Comparison of ENCODE assay signal across 8 cellular contexts in the genomic region with DNA sequence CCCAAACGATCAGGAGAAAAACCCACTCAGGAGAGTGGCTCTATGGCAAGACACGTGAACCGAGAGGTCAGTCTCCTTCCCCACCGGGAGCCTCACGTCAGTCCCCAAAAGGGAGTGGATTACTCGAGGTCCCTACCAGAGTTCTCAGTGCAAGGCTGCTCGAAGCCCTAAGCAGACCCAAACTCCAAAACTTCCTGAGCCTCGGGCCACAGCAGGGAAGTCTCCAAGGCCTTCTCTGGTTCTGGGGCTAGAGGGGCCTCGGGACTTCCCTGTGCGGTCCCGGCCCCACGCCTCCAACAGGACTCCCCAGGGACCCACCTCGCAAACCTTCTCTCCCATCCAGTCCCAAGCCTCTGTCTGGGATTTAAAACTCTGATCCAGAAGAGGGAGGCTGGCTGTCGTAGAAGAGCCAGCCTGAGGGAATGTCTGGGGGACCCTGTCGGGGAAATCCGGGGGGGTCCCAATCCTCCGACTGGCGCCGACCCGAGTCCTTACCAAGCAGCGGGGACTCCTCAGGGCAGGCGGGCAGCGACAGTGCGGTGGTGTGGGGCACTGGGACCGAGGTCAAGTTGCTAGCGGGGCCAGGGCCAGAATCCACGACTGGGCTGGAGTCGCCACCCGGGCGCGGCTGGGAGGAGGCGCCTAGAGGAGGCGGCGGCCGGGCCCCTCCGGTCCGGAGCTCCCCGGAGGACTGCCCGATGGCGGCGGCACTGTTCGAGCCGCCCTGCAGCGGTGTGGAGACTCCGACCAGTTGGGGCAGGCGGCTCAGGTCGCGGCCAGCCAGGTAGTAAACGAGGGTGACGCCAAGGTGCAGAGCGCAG. TPM values are rescaled to one million over a fixed set of nuclear protein-coding genes. Genes with fewer than 3 reads are reported as not detected.
DNase-seq lines count a peak whose midpoint lies in the region; ATAC-seq and TF ChIP-seq lines count a peak whose summit lies in the region.

No MANE protein-coding gene starts in this region.

- H3K27me3 ChIP-seq in CD8-positive, alpha-beta memory T cell (ENCODE audit: insufficient read depth, low read length, poor library complexity, severe bottlenecking): no peaks in the 10 kb centered on the region
- H3K27me3 ChIP-seq in KMS-11 (ENCODE audit: insufficient read depth, low read depth) (no peaks in the 10 kb centered on the region), right atrium auricular region (no peaks in the 10 kb centered on the region), skeletal muscle satellite cell (ENCODE audit: control insufficient read depth, insufficient read depth, low read length) (no peaks in the 10 kb centered on the region)

- H3K27ac Mint-ChIP-seq in CD8-positive, alpha-beta memory T cell: peak overlapping the region; percentile 91 to 99 (median 98)
- peak overlapping the region; percentile 86 for H3K27ac Mint-ChIP-seq in activated naive CD4-positive, alpha-beta T cell treated with anti-CD3 and anti-CD28 coated beads, Interleukin-2, amount 50 U/mL, for 24 hours

- H3K9me3 ChIP-seq in CD8-positive, alpha-beta memory T cell (ENCODE audit: low read length): no peaks in the 10 kb centered on the region
- no peaks in the 10 kb centered on the region for H3K9me3 ChIP-seq in right atrium auricular region
- no peaks in the 10 kb centered on the region for H3K9me3 ChIP-seq in skeletal muscle satellite cell (replicated peaks; ENCODE audit: low read length)

- DNase-seq in CD8-positive, alpha-beta memory T cell: peak in 2 of 5 donors; percentile 19 to 57
- DNase-seq in right atrium auricular region (ENCODE audit: low spot score): peak; percentile 65
- no peak for DNase-seq in NCI-H2227 treated with DMSO at 0.1 percent for 48 hours (lab: John Stamatoyannopoulos, UW)
- DNase-seq in NCI-H1417 treated with DMSO at 0.1 percent for 48 hours (lab: John Stamatoyannopoulos, UW): no peak

- peak; percentile 1 for ATAC-seq in GM21576 (IDR thresholded peaks at IDR 0.05; ENCODE audit: unreplicated experiment)

- H3K4me2 ChIP-seq in KMS-11 (peak overlapping the region; percentile 54), skeletal muscle satellite cell (ENCODE audit: low read length) (peak overlapping the region; percentile 82)

- no peaks in the 10 kb centered on the region for H3K9me3 Mint-ChIP-seq in CD8-positive, alpha-beta memory T cell
- no peaks in the 10 kb centered on the region for H3K9me3 Mint-ChIP-seq in activated naive CD4-positive, alpha-beta T cell treated with anti-CD3 and anti-CD28 coated beads, Interleukin-2, amount 50 U/mL, for 24 hours

- H3K9ac ChIP-seq in KMS-11 (peak overlapping the region; percentile 75), skeletal muscle satellite cell (ENCODE audit: low read depth, low read length) (peak overlapping the region; percentile 97)

- POLR2A ChIA-PET in CD8-positive, alpha-beta memory T cell (lab: Charles Lee): interaction anchor here (0.9 to 2.1 kb wide), 6 partner anchors 25 to 616 kb away, joined by 3 to 16 read pairs (median 8); partner anchors contain the start of genes DNAJA1, NFX1 and SMU1

- H3K4me3 ChIP-seq in CD8-positive, alpha-beta memory T cell (ENCODE audit: low read length): peak overlapping the region; percentile 62
- H3K4me3 ChIP-seq in KMS-11 (IDR thresholded peaks at IDR 0.05; ENCODE audit: insufficient read depth, low read depth, low read length) (peak overlapping the region; percentile 56), right atrium auricular region (peak overlapping the region; percentile 79 to 92), skeletal muscle satellite cell (ENCODE audit: low read length) (peak overlapping the region; percentile 95)

- no peaks in the 10 kb centered on the region for H3K27me3 Mint-ChIP-seq in CD8-positive, alpha-beta memory T cell
- H3K27me3 Mint-ChIP-seq in activated naive CD4-positive, alpha-beta T cell treated with anti-CD3 and anti-CD28 coated beads, Interleukin-2, amount 50 U/mL, for 24 hours: no peaks in the 10 kb centered on the region

- H3K4me3 Mint-ChIP-seq in CD8-positive, alpha-beta memory T cell: peak overlapping the region; percentile 88 to 99 (median 98)
- H3K4me3 Mint-ChIP-seq in activated naive CD4-positive, alpha-beta T cell treated with anti-CD3 and anti-CD28 coated beads, Interleukin-2, amount 50 U/mL, for 24 hours: peak overlapping the region; percentile 93

- peaks cover 29% of the 10 kb centered on the region for H3K79me2 ChIP-seq in KMS-11 (ENCODE audit: insufficient read depth, low read depth)

- H3K4me1 Mint-ChIP-seq in CD8-positive, alpha-beta memory T cell: peaks cover 60 to 66% (median 64%) of the 10 kb centered on the region in 3 donors
- H3K4me1 Mint-ChIP-seq in activated naive CD4-positive, alpha-beta T cell treated with anti-CD3 and anti-CD28 coated beads, Interleukin-2, amount 50 U/mL, for 24 hours: peaks cover 73% of the 10 kb centered on the region

- CTCF ChIA-PET in CD8-positive, alpha-beta memory T cell (lab: Charles Lee): interaction anchor here (0.8 to 1.9 kb wide), 6 partner anchors 13 to 84 kb away, joined by 3 to 10 read pairs (median 4); no protein-coding TSS in a partner anchor

- peak overlapping the region; percentile 77 for H2AFZ ChIP-seq in KMS-11 (ENCODE audit: low read depth)

- no peaks in the 10 kb centered on the region for H3K36me3 ChIP-seq in CD8-positive, alpha-beta memory T cell (ENCODE audit: insufficient read depth, low read length)
- H3K36me3 ChIP-seq in KMS-11 (ENCODE audit: insufficient read depth): no peaks in the 10 kb centered on the region
- no peaks in the 10 kb centered on the region for H3K36me3 ChIP-seq in right atrium auricular region
- no peaks in the 10 kb centered on the region for H3K36me3 ChIP-seq in skeletal muscle satellite cell (ENCODE audit: insufficient read depth, low read length)

- H3K4me1 ChIP-seq in CD8-positive, alpha-beta memory T cell (ENCODE audit: insufficient read depth, low read length): peaks cover 50% of the 10 kb centered on the region
- H3K4me1 ChIP-seq in KMS-11 (ENCODE audit: low read depth, poor library complexity, severe bottlenecking) (peaks cover 38% of the 10 kb centered on the region), right atrium auricular region (peaks cover 0 to 50% of the 10 kb centered on the region in 2 donors), skeletal muscle satellite cell (ENCODE audit: control insufficient read depth, insufficient read depth, low read length) (peaks cover 50% of the 10 kb centered on the region)

- peaks cover 1 to 24% (median 4%) of the 10 kb centered on the region in 3 donors for H3K36me3 Mint-ChIP-seq in CD8-positive, alpha-beta memory T cell
- peaks cover 4% of the 10 kb centered on the region for H3K36me3 Mint-ChIP-seq in activated naive CD4-positive, alpha-beta T cell treated with anti-CD3 and anti-CD28 coated beads, Interleukin-2, amount 50 U/mL, for 24 hours

- peak overlapping the region; percentile 91 for H3K27ac ChIP-seq in CD8-positive, alpha-beta memory T cell (ENCODE audit: low read depth, low read length)
- H3K27ac ChIP-seq in KMS-11 (peak overlapping the region; percentile 65), right atrium auricular region (peak overlapping the region; percentile 99)

- TF ChIP-seq CTCF in KMS-11 (conservative IDR thresholded peaks at IDR 0.05; ENCODE audit: low read depth, low read length): no peak
- no peak for TF ChIP-seq CTCF in right atrium auricular region (IDR thresholded peaks at IDR 0.05)

- no peaks in the 10 kb centered on the region for H4K20me1 ChIP-seq in KMS-11 (ENCODE audit: insufficient read depth)

RNA-seq across cellular contexts. Expression of gene B4GALT1, which starts 0.7 kb away (rescaled TPM):
- total RNA-seq in CD8-positive, alpha-beta memory T cell: 10 to 100 TPM; 38.0 to 38.3 TPM
- polyA plus RNA-seq in CD8-positive, alpha-beta memory T cell: 41.6 TPM
- total RNA-seq in right atrium auricular region: 10 to 100 TPM; 57.6 to 76.1 TPM
- 21.8 and 29.7 TPM in 2 replicates for total RNA-seq in skeletal muscle satellite cell (2012; rRNA removed)
